1 cellular context compared by ENCODE assay signal in the genomic region with DNA sequence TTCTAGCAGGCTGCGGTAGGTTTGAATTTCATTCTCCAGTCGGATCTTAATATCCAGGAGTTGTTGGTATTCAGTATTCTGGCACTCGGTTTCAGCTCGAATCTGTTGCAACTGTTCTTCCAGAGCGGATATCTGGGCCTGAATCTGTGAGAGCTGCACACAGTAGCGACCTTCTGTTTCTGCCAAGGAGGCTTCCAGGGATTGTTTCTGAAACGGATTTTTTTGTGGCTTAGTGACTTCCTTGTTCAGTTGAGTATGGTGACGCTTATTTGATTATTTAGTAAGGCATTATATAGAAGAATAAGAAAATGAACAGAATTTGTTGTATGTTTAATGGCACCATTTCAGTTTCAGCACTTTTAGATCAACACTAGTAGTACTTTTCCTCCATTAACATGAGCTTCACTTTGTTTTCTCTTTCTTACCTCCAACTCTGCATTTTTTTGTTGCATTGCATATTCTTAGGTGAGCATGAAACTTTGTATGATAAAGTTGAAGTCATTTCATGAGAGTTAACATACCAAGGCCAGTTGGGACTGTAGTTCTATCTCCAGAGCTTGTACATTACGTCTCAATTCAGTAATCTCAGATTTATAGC.
TF ChIP-seq lines count a peak whose summit lies in the region.

No MANE protein-coding gene starts in this region.

TF ChIP-seq in SK-N-SH treated with all-trans-retinoic acid at 6 μM for 48 hours, 23 proteins besides CTCF, POLR2A, EP300 and RAD21 (continued from another document):
- TF ChIP-seq BACH2 (CRISPR knock-in tag; IDR thresholded peaks at IDR 0.05; ENCODE audit: borderline replicate concordance) (no peak), ZNF565 (CRISPR knock-in tag; conservative IDR thresholded peaks at IDR 0.05; ENCODE audit: low read depth) (no peak), ZFP3 (CRISPR knock-in tag; IDR thresholded peaks at IDR 0.05) (no peak), ISL1 (CRISPR knock-in tag; IDR thresholded peaks at IDR 0.05) (no peak), ZNF8 (CRISPR knock-in tag; IDR thresholded peaks at IDR 0.05) (no peak), OSR1 (CRISPR knock-in tag; IDR thresholded peaks at IDR 0.05) (no peak), RARB (CRISPR knock-in tag; IDR thresholded peaks at IDR 0.05) (no peak), ZFP30 (CRISPR knock-in tag; IDR thresholded peaks at IDR 0.05) (no peak), SNAI2 (CRISPR knock-in tag; IDR thresholded peaks at IDR 0.05) (no peak)
- TF ChIP-seq, protein P1, sequence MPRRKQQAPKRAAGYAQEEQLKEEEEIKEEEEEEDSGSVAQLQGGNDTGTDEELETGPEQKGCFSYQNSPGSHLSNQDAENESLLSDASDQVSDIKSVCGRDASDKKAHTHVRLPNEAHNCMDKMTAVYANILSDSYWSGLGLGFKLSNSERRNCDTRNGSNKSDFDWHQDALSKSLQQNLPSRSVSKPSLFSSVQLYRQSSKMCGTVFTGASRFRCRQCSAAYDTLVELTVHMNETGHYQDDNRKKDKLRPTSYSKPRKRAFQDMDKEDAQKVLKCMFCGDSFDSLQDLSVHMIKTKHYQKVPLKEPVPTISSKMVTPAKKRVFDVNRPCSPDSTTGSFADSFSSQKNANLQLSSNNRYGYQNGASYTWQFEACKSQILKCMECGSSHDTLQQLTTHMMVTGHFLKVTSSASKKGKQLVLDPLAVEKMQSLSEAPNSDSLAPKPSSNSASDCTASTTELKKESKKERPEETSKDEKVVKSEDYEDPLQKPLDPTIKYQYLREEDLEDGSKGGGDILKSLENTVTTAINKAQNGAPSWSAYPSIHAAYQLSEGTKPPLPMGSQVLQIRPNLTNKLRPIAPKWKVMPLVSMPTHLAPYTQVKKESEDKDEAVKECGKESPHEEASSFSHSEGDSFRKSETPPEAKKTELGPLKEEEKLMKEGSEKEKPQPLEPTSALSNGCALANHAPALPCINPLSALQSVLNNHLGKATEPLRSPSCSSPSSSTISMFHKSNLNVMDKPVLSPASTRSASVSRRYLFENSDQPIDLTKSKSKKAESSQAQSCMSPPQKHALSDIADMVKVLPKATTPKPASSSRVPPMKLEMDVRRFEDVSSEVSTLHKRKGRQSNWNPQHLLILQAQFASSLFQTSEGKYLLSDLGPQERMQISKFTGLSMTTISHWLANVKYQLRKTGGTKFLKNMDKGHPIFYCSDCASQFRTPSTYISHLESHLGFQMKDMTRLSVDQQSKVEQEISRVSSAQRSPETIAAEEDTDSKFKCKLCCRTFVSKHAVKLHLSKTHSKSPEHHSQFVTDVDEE (CRISPR knock-in tag; IDR thresholded peaks at IDR 0.05), result no peak
- TF ChIP-seq, protein P2, sequence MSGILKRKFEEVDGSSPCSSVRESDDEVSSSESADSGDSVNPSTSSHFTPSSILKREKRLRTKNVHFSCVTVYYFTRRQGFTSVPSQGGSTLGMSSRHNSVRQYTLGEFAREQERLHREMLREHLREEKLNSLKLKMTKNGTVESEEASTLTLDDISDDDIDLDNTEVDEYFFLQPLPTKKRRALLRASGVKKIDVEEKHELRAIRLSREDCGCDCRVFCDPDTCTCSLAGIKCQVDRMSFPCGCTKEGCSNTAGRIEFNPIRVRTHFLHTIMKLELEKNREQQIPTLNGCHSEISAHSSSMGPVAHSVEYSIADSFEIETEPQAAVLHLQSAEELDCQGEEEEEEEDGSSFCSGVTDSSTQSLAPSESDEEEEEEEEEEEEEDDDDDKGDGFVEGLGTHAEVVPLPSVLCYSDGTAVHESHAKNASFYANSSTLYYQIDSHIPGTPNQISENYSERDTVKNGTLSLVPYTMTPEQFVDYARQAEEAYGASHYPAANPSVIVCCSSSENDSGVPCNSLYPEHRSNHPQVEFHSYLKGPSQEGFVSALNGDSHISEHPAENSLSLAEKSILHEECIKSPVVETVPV (CRISPR knock-in tag; IDR thresholded peaks at IDR 0.05), result no peak
- TF ChIP-seq, protein P3, sequence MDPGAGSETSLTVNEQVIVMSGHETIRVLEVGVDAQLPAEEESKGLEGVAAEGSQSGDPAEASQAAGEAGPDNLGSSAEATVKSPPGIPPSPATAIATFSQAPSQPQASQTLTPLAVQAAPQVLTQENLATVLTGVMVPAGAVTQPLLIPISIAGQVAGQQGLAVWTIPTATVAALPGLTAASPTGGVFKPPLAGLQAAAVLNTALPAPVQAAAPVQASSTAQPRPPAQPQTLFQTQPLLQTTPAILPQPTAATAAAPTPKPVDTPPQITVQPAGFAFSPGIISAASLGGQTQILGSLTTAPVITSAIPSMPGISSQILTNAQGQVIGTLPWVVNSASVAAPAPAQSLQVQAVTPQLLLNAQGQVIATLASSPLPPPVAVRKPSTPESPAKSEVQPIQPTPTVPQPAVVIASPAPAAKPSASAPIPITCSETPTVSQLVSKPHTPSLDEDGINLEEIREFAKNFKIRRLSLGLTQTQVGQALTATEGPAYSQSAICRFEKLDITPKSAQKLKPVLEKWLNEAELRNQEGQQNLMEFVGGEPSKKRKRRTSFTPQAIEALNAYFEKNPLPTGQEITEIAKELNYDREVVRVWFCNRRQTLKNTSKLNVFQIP (CRISPR knock-in tag; IDR thresholded peaks at IDR 0.05; ENCODE audit: borderline replicate concordance, low read depth), result no peak
- TF ChIP-seq, protein P4, sequence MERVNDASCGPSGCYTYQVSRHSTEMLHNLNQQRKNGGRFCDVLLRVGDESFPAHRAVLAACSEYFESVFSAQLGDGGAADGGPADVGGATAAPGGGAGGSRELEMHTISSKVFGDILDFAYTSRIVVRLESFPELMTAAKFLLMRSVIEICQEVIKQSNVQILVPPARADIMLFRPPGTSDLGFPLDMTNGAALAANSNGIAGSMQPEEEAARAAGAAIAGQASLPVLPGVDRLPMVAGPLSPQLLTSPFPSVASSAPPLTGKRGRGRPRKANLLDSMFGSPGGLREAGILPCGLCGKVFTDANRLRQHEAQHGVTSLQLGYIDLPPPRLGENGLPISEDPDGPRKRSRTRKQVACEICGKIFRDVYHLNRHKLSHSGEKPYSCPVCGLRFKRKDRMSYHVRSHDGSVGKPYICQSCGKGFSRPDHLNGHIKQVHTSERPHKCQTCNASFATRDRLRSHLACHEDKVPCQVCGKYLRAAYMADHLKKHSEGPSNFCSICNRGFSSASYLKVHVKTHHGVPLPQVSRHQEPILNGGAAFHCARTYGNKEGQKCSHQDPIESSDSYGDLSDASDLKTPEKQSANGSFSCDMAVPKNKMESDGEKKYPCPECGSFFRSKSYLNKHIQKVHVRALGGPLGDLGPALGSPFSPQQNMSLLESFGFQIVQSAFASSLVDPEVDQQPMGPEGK (CRISPR knock-in tag; IDR thresholded peaks at IDR 0.05; ENCODE audit: borderline replicate concordance), result no peak
